ENCODE assay signal across 22 cellular contexts in the genomic region with DNA sequence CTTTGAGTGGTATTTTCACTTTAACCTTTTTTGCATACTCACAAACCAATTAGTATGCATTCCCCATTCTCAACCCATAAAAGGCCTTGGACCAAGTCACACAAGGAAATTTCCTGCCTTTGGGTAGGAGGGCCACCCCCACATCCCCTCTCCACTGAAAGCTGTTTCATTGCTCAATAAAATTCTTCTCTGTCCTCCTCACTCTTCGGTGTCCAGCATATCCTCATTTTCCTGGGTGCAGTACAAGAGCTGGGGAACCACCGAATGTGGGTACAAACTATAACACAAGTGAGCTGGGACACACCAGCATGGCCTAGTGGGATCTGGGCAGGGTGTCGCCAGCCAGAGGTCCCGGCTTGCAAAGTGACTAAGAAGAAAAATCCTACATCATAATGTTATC.
DNase-seq lines count a peak whose midpoint lies in the region; ATAC-seq and TF ChIP-seq lines count a peak whose summit lies in the region.
"Had no signal": no experiment of that assay in that cellular context is flagged by ENCODE, and none has a peak within 500 bp of the region (broad histone marks: within the 10 kb centered on the region; RNA-seq: fewer than 3 reads in every experiment).

No MANE protein-coding gene starts in this region.

- H3K36me3 ChIP-seq in upper lobe of right lung: no peaks in the 10 kb centered on the region
- H3K36me3 ChIP-seq: sigmoid colon, SJCRH30 had no signal

- POLR2A ChIA-PET in activated CD4-positive, alpha-beta memory T cell treated with anti-CD3 and anti-CD28 coated beads, Interleukin-2, amount 10 ng/mL, durations not matched to agents 7 days and 5 days (lab: Charles Lee): interaction anchor here (0.9 to 10.8 kb wide), 14 partner anchors 15 to 342 kb away, joined by 3 to 304 read pairs (median 4); a partner anchor contains a TSS

- no peak overlapping the region for H3K27ac ChIP-seq in upper lobe of right lung
- H3K27ac ChIP-seq: dorsolateral prefrontal cortex, sigmoid colon, SJCRH30 had no signal

- H3K9me3 ChIP-seq in upper lobe of right lung: no peaks in the 10 kb centered on the region
- H3K9me3 ChIP-seq: sigmoid colon, SJCRH30 had no signal

- no peak overlapping the region for H3K4me3 ChIP-seq in upper lobe of right lung
- H3K4me3 ChIP-seq: dorsolateral prefrontal cortex, sigmoid colon, SJCRH30 had no signal

- H3K27me3 Mint-ChIP-seq in activated naive CD4-positive, alpha-beta T cell treated with anti-CD3 and anti-CD28 coated beads, Interleukin-2, amount 10 ng/mL, durations not matched to agents 7 days and 5 days: no peaks in the 10 kb centered on the region
- no peaks in the 10 kb centered on the region for H3K27me3 Mint-ChIP-seq in activated CD4-positive, alpha-beta memory T cell treated with anti-CD3 and anti-CD28 coated beads, Interleukin-2, amount 10 ng/mL, durations not matched to agents 7 days and 5 days
- no peaks in the 10 kb centered on the region for H3K27me3 Mint-ChIP-seq in immature natural killer cell (ENCODE audit: low read depth in 3 of 3)
- H3K27me3 Mint-ChIP-seq: IgD-negative memory B cell had no signal

- H3K27ac Mint-ChIP-seq in activated naive CD4-positive, alpha-beta T cell treated with anti-CD3 and anti-CD28 coated beads, Interleukin-2, amount 10 ng/mL, durations not matched to agents 7 days and 5 days: peak overlapping the region; percentile 40
- H3K27ac Mint-ChIP-seq in activated CD4-positive, alpha-beta memory T cell treated with anti-CD3 and anti-CD28 coated beads, Interleukin-2, amount 10 ng/mL, durations not matched to agents 7 days and 5 days: peak overlapping the region; percentile 76
- peak overlapping the region in 4 of 6 donors; percentile 68 to 91 (median 78) for H3K27ac Mint-ChIP-seq in immature natural killer cell
- H3K27ac Mint-ChIP-seq: CD14-positive monocyte, nephron progenitor cell had no signal

- TF ChIP-seq CTCF in upper lobe of right lung (IDR thresholded peaks at IDR 0.05): no peak

- peaks cover 46% of the 10 kb centered on the region for H3K36me3 Mint-ChIP-seq in activated naive CD4-positive, alpha-beta T cell treated with anti-CD3 and anti-CD28 coated beads, Interleukin-2, amount 10 ng/mL, durations not matched to agents 7 days and 5 days
- H3K36me3 Mint-ChIP-seq in activated CD4-positive, alpha-beta memory T cell treated with anti-CD3 and anti-CD28 coated beads, Interleukin-2, amount 10 ng/mL, durations not matched to agents 7 days and 5 days (ENCODE audit: low read depth): peaks cover 29% of the 10 kb centered on the region
- peaks cover 22 to 35% (median 30%) of the 10 kb centered on the region in 3 donors for H3K36me3 Mint-ChIP-seq in immature natural killer cell
- H3K36me3 Mint-ChIP-seq: IgD-negative memory B cell had no signal

- intact Hi-C loops in upper lobe of right lung (cut with DNase I): no loop called here

- no peaks in the 10 kb centered on the region for H3K4me1 ChIP-seq in upper lobe of right lung
- H3K4me1 ChIP-seq: sigmoid colon, SJCRH30 had no signal

- peak overlapping the region; percentile 19 for H3K4me3 Mint-ChIP-seq in activated naive CD4-positive, alpha-beta T cell treated with anti-CD3 and anti-CD28 coated beads, Interleukin-2, amount 10 ng/mL, durations not matched to agents 7 days and 5 days
- H3K4me3 Mint-ChIP-seq in activated CD4-positive, alpha-beta memory T cell treated with anti-CD3 and anti-CD28 coated beads, Interleukin-2, amount 10 ng/mL, durations not matched to agents 7 days and 5 days: peak overlapping the region; percentile 31
- H3K4me3 Mint-ChIP-seq in immature natural killer cell: peak overlapping the region in 1 of 5 donors; percentile 50
- H3K4me3 Mint-ChIP-seq: CD14-positive monocyte, IgD-negative memory B cell, nephron progenitor cell had no signal

- CTCF ChIA-PET in activated naive CD4-positive, alpha-beta T cell treated with anti-CD3 and anti-CD28 coated beads, Interleukin-2, amount 10 ng/mL, durations not matched to agents 7 days and 5 days (lab: Charles Lee): no interaction called here
- CTCF ChIA-PET in activated CD4-positive, alpha-beta memory T cell treated with anti-CD3 and anti-CD28 coated beads, Interleukin-2, amount 10 ng/mL, durations not matched to agents 7 days and 5 days (lab: Charles Lee): interaction anchor here (3.3 to 3.6 kb wide), 2 partner anchors 11 to 328 kb away, joined by 11 to 14 read pairs; a partner anchor contains a TSS

- peaks cover 68% of the 10 kb centered on the region for H3K4me1 Mint-ChIP-seq in activated naive CD4-positive, alpha-beta T cell treated with anti-CD3 and anti-CD28 coated beads, Interleukin-2, amount 10 ng/mL, durations not matched to agents 7 days and 5 days
- peaks cover 73% of the 10 kb centered on the region for H3K4me1 Mint-ChIP-seq in activated CD4-positive, alpha-beta memory T cell treated with anti-CD3 and anti-CD28 coated beads, Interleukin-2, amount 10 ng/mL, durations not matched to agents 7 days and 5 days
- H3K4me1 Mint-ChIP-seq in immature natural killer cell: peaks cover 55 to 82% of the 10 kb centered on the region in 2 donors
- H3K4me1 Mint-ChIP-seq: nephron progenitor cell had no signal

- DNase-seq in activated naive CD4-positive, alpha-beta T cell treated with anti-CD3 and anti-CD28 coated beads, Interleukin-2, amount 10 ng/mL, durations not matched to agents 7 days and 5 days: no peak
- DNase-seq in activated naive CD4-positive, alpha-beta T cell treated with anti-CD3 and anti-CD28 coated beads, Interleukin-2, amount 50 U/mL, for 16 hours: no peak
- no peak for DNase-seq in activated CD4-positive, alpha-beta memory T cell treated with anti-CD3 and anti-CD28 coated beads, Interleukin-2, amount 10 ng/mL, durations not matched to agents 7 days and 5 days
- DNase-seq in immature natural killer cell: no peak
- no peak for DNase-seq in upper lobe of right lung
- DNase-seq in SKM-1 treated with dmso at 0.1 percent for 144 hours (lab: John Stamatoyannopoulos, UW; ENCODE audit: unreplicated experiment): no peak
- DNase-seq: activated effector memory CD4-positive, alpha-beta T cell treated with Interleukin-2 at 50 U/mL for 16 hours; dorsolateral prefrontal cortex; head of caudate nucleus; NCI-H1417; NCI-H2081 treated with DMSO at 0.1 percent for 48 hours; NCI-H446; nephron progenitor cell; OCI-M1; sigmoid colon; SJCRH30; stimulated activated CD8-positive, alpha-beta memory T cell treated with anti-CD3 and anti-CD28 coated beads, Interleukin-4, amount 100 ng/mL, for 48 hours; substantia nigra; T-helper 9 cell had no signal

- ATAC-seq in HG02588 (IDR thresholded peaks at IDR 0.05; ENCODE audit: unreplicated experiment): no peak
- no peak for ATAC-seq in upper lobe of right lung

- H3K27me3 ChIP-seq in upper lobe of right lung: no peaks in the 10 kb centered on the region
- H3K27me3 ChIP-seq: dorsolateral prefrontal cortex, sigmoid colon, SJCRH30 had no signal

- peaks cover 8% of the 10 kb centered on the region for H3K9me3 Mint-ChIP-seq in activated naive CD4-positive, alpha-beta T cell treated with anti-CD3 and anti-CD28 coated beads, Interleukin-2, amount 10 ng/mL, durations not matched to agents 7 days and 5 days
- peaks cover 2% of the 10 kb centered on the region for H3K9me3 Mint-ChIP-seq in activated CD4-positive, alpha-beta memory T cell treated with anti-CD3 and anti-CD28 coated beads, Interleukin-2, amount 10 ng/mL, durations not matched to agents 7 days and 5 days
- peaks cover 0 to 6% (median 2%) of the 10 kb centered on the region in 6 donors for H3K9me3 Mint-ChIP-seq in immature natural killer cell
- H3K9me3 Mint-ChIP-seq: nephron progenitor cell had no signal
